Comparison of ENCODE assay signal across 27 cellular contexts in the genomic region with DNA sequence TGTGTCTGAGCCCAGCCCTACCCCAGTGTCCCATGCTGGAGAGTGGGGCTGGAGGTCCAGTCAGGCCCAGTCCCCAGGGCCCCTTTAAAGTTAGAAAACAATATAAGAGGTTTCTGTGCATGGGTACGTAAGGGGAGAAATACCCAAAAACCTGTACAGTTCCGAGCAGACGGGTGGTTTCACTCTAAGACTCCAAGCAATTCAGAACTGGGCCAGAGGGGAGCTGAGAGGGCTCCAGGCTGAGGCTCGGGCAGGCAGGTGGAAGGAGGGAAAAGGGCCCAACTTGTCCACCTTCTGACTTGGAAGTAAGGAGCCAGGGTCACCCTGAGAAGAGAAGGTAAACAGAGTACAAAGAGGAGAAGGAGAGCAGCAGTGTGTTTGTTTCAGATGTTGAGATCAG.
"Had no signal": no experiment of that assay in that cellular context is flagged by ENCODE, and none has a peak within 500 bp of the region (broad histone marks: within the 10 kb centered on the region; RNA-seq: fewer than 3 reads in every experiment).

No MANE protein-coding gene starts in this region.

- DNase-seq: cerebellar nuclear complex; colonic mucosa; cortex of kidney; effector CD8-positive, alpha-beta T cell; effector memory CD8-positive, alpha-beta T cell; endodermal cell; erythroblast; esophagus squamous epithelium; foreskin fibroblast; foreskin melanocyte; gastrocnemius medialis; glutamatergic neuron; head of caudate nucleus; heart right ventricle; hippocampal formation; kidney glomerular epithelial cell; left colon; left ventricle myocardium inferior; lower lobe of right lung; mesenchymal stem cell; mucosa of descending colon had no signal

- H3K4me1 ChIP-seq: colonic mucosa, esophagus squamous epithelium, gastrocnemius medialis, heart right ventricle, left ventricle myocardium inferior, lower lobe of right lung had no signal

- H3K27me3 ChIP-seq: colonic mucosa, gastrocnemius medialis had no signal

- H3K36me3 ChIP-seq: colonic mucosa, esophagus squamous epithelium, gastrocnemius medialis, heart right ventricle, left ventricle myocardium inferior, lower lobe of right lung had no signal

- ATAC-seq: effector memory CD8-positive, alpha-beta T cell; esophagus mucosa; gastrocnemius medialis; heart right ventricle; left colon; left lobe of liver; lower lobe of right lung; mucosa of descending colon had no signal

- H3K9me3 ChIP-seq: colonic mucosa, esophagus squamous epithelium, gastrocnemius medialis, lower lobe of right lung, mucosa of descending colon had no signal

- FAIRE-seq: endometrium, islet of Langerhans, keratinocyte had no signal

- H3K4me3 ChIP-seq: colonic mucosa, esophagus squamous epithelium, gastrocnemius medialis, heart right ventricle, left ventricle myocardium inferior, lower lobe of right lung, mucosa of descending colon had no signal

- H3K27ac ChIP-seq: colonic mucosa, epithelial cell of prostate, esophagus squamous epithelium, gastrocnemius medialis, heart right ventricle, left ventricle myocardium inferior, lower lobe of right lung had no signal
